15 cellular contexts compared by ENCODE assay signal in the genomic region with DNA sequence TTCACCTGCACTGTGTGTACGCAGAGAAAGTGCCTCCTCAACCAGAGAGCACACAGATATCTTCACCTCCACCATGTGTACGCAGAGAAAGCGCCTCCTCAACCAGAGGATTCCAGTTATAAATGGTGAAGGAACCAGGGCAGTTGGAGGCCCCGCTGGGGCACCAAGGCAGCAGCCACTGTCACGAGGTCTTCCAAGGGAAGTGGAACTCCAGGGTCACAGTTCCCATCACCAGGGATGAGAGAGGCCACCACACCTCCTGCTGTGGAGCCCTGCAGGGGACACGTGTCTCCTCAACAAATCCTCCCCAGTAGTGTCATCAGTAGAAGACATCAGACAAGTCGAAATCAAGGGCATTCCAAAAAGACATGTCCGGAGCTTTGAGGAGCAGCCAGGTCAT. TPM values are rescaled to one million over a fixed set of nuclear protein-coding genes. Genes with fewer than 3 reads are reported as not detected.
DNase-seq lines count a peak whose midpoint lies in the region; ATAC-seq and TF ChIP-seq lines count a peak whose summit lies in the region.
"Had no signal": no experiment of that assay in that cellular context is flagged by ENCODE, and none has a peak within 500 bp of the region (broad histone marks: within the 10 kb centered on the region; RNA-seq: fewer than 3 reads in every experiment).

No MANE protein-coding gene starts in this region.

- no peaks in the 10 kb centered on the region for H3K9me3 Mint-ChIP-seq in activated naive CD4-positive, alpha-beta T cell treated with anti-CD3 and anti-CD28 coated beads, Interleukin-2, amount 50 U/mL, for 24 hours
- H3K9me3 Mint-ChIP-seq in CD4-positive, alpha-beta T cell = no peaks in the 10 kb centered on the region
- H3K9me3 Mint-ChIP-seq in endothelial cell (ENCODE audit: unreplicated experiment) = no peaks in the 10 kb centered on the region
- no peaks in the 10 kb centered on the region for H3K9me3 Mint-ChIP-seq in stimulated activated effector memory CD8-positive, alpha-beta T cell treated with anti-CD3 and anti-CD28 coated beads, Interleukin-12 subunit alpha, Interleukin-12 subunit beta, amount 100 ng/mL, for 72 hours
- H3K9me3 Mint-ChIP-seq: CD8-positive, alpha-beta memory T cell; HFFc6 had no signal

- ATAC-seq in CD4-positive, alpha-beta T cell (ENCODE audit: poor library complexity) = no peak
- ATAC-seq in stimulated activated effector memory CD8-positive, alpha-beta T cell treated with anti-CD3 and anti-CD28 coated beads, Interleukin-12 subunit alpha, Interleukin-12 subunit beta, amount 100 ng/mL, for 72 hours = no peak

- intact Hi-C loops in CD4-positive, alpha-beta T cell (cut with DNase I, micrococcal nuclease) = no loop called here

- H3K27ac Mint-ChIP-seq in activated naive CD4-positive, alpha-beta T cell treated with anti-CD3 and anti-CD28 coated beads, Interleukin-2, amount 50 U/mL, for 24 hours = peak overlapping the region; percentile 57
- H3K27ac Mint-ChIP-seq in CD4-positive, alpha-beta T cell = no peak overlapping the region
- H3K27ac Mint-ChIP-seq in endothelial cell (ENCODE audit: unreplicated experiment) = peak overlapping the region; percentile 4
- H3K27ac Mint-ChIP-seq in stimulated activated effector memory CD8-positive, alpha-beta T cell treated with anti-CD3 and anti-CD28 coated beads, Interleukin-12 subunit alpha, Interleukin-12 subunit beta, amount 100 ng/mL, for 72 hours = peak overlapping the region; percentile 11
- H3K27ac Mint-ChIP-seq: B cell, CD14-positive monocyte, HFFc6 had no signal

- H3K36me3 Mint-ChIP-seq in activated naive CD4-positive, alpha-beta T cell treated with anti-CD3 and anti-CD28 coated beads, Interleukin-2, amount 50 U/mL, for 24 hours = peaks cover 12% of the 10 kb centered on the region
- H3K36me3 Mint-ChIP-seq in CD4-positive, alpha-beta T cell (ENCODE audit: low read depth) = peaks cover 40% of the 10 kb centered on the region
- H3K36me3 Mint-ChIP-seq in endothelial cell (ENCODE audit: low read depth, unreplicated experiment) = peaks cover 30% of the 10 kb centered on the region
- peaks cover 9% of the 10 kb centered on the region for H3K36me3 Mint-ChIP-seq in stimulated activated effector memory CD8-positive, alpha-beta T cell treated with anti-CD3 and anti-CD28 coated beads, Interleukin-12 subunit alpha, Interleukin-12 subunit beta, amount 100 ng/mL, for 72 hours

- H3K27me3 Mint-ChIP-seq in activated naive CD4-positive, alpha-beta T cell treated with anti-CD3 and anti-CD28 coated beads, Interleukin-2, amount 50 U/mL, for 24 hours = no peaks in the 10 kb centered on the region
- no peaks in the 10 kb centered on the region for H3K27me3 Mint-ChIP-seq in CD4-positive, alpha-beta T cell
- peaks cover 8% of the 10 kb centered on the region for H3K27me3 Mint-ChIP-seq in endothelial cell (ENCODE audit: unreplicated experiment)
- H3K27me3 Mint-ChIP-seq: B cell; CD8-positive, alpha-beta memory T cell had no signal

- CTCF ChIA-PET in CD4-positive, alpha-beta T cell (lab: Charles Lee) = no interaction called here

- no peak overlapping the region for H3K4me3 ChIP-seq in WERI-Rb-1 (ENCODE audit: low read depth, low read length)
- H3K4me3 ChIP-seq: HAP-1 had no signal

- H3K9me3 ChIP-seq in CD4-positive, alpha-beta T cell (ENCODE audit: control insufficient read depth, low read length) = no peaks in the 10 kb centered on the region
- H3K9me3 ChIP-seq in WERI-Rb-1 (ENCODE audit: severe bottlenecking) = peaks cover 3% of the 10 kb centered on the region
- H3K9me3 ChIP-seq: Caco-2, HAP-1 had no signal

- POLR2A ChIA-PET in CD4-positive, alpha-beta T cell (lab: Charles Lee) = no interaction called here

- H3K4me1 Mint-ChIP-seq in activated naive CD4-positive, alpha-beta T cell treated with anti-CD3 and anti-CD28 coated beads, Interleukin-2, amount 50 U/mL, for 24 hours = peaks cover 34% of the 10 kb centered on the region
- peaks cover 32% of the 10 kb centered on the region for H3K4me1 Mint-ChIP-seq in CD4-positive, alpha-beta T cell (ENCODE audit: low read depth)
- H3K4me1 Mint-ChIP-seq in endothelial cell (ENCODE audit: unreplicated experiment) = peaks cover 18% of the 10 kb centered on the region
- H3K4me1 Mint-ChIP-seq in stimulated activated effector memory CD8-positive, alpha-beta T cell treated with anti-CD3 and anti-CD28 coated beads, Interleukin-12 subunit alpha, Interleukin-12 subunit beta, amount 100 ng/mL, for 72 hours = peaks cover 25% of the 10 kb centered on the region

- H3K27me3 ChIP-seq in CD4-positive, alpha-beta T cell (ENCODE audit: control insufficient read depth, insufficient read depth, low read length) = no peaks in the 10 kb centered on the region
- no peaks in the 10 kb centered on the region for H3K27me3 ChIP-seq in WERI-Rb-1 (ENCODE audit: insufficient read depth, low read depth, severe bottlenecking)

- TF ChIP-seq CTCF in CD4-positive, alpha-beta T cell (IDR thresholded peaks at IDR 0.05) = no peak
- no peak for TF ChIP-seq CTCF in endothelial cell (IDR thresholded peaks at IDR 0.05; ENCODE audit: unreplicated experiment)
- TF ChIP-seq CTCF in WERI-Rb-1 (IDR thresholded peaks at IDR 0.05; ENCODE audit: low read depth, low read length) = no peak

- H3K4me3 Mint-ChIP-seq in activated naive CD4-positive, alpha-beta T cell treated with anti-CD3 and anti-CD28 coated beads, Interleukin-2, amount 50 U/mL, for 24 hours = no peak overlapping the region
- H3K4me3 Mint-ChIP-seq in CD4-positive, alpha-beta T cell = peak overlapping the region; percentile 25
- no peak overlapping the region for H3K4me3 Mint-ChIP-seq in endothelial cell (ENCODE audit: unreplicated experiment)
- no peak overlapping the region for H3K4me3 Mint-ChIP-seq in stimulated activated effector memory CD8-positive, alpha-beta T cell treated with anti-CD3 and anti-CD28 coated beads, Interleukin-12 subunit alpha, Interleukin-12 subunit beta, amount 100 ng/mL, for 72 hours
- H3K4me3 Mint-ChIP-seq: B cell, CD14-positive monocyte, HFFc6 had no signal

- H3K36me3 ChIP-seq in WERI-Rb-1 = peaks cover 5% of the 10 kb centered on the region
- H3K36me3 ChIP-seq: HAP-1 had no signal

- DNase-seq in activated naive CD4-positive, alpha-beta T cell treated with Interleukin-2 at 50 U/mL for 16 hours = no peak
- no peak for DNase-seq in CD4-positive, alpha-beta T cell
- no peak for DNase-seq in endothelial cell (ENCODE audit: low spot score)
- DNase-seq in stimulated activated effector memory CD8-positive, alpha-beta T cell treated with anti-CD3 and anti-CD28 coated beads, Interleukin-12 subunit alpha, Interleukin-12 subunit beta, amount 100 ng/mL, for 72 hours (ENCODE audit: low spot score in 2 of 2) = no peak
- DNase-seq in WERI-Rb-1 = no peak
- no peak for DNase-seq in T-helper 9 cell
- DNase-seq: Caco-2; CD8-positive, alpha-beta memory T cell; DND-41; GF-D8; HFFc6 had no signal

- H3K27ac ChIP-seq in CD4-positive, alpha-beta T cell (ENCODE audit: low read depth, low read length) = no peak overlapping the region
- H3K27ac ChIP-seq in WERI-Rb-1 = no peak overlapping the region

RNA-seq across cellular contexts. Expression of gene NFATC1, which starts 28.2 kb away (rescaled TPM):
- 100 to 1,000 TPM; 107 to 113 TPM for total RNA-seq in CD4-positive, alpha-beta T cell
- 40.6 TPM for total RNA-seq in endothelial cell (ENCODE audit: unreplicated experiment)
